Comparison of ENCODE assay signal across 16 cellular contexts in the genomic region with DNA sequence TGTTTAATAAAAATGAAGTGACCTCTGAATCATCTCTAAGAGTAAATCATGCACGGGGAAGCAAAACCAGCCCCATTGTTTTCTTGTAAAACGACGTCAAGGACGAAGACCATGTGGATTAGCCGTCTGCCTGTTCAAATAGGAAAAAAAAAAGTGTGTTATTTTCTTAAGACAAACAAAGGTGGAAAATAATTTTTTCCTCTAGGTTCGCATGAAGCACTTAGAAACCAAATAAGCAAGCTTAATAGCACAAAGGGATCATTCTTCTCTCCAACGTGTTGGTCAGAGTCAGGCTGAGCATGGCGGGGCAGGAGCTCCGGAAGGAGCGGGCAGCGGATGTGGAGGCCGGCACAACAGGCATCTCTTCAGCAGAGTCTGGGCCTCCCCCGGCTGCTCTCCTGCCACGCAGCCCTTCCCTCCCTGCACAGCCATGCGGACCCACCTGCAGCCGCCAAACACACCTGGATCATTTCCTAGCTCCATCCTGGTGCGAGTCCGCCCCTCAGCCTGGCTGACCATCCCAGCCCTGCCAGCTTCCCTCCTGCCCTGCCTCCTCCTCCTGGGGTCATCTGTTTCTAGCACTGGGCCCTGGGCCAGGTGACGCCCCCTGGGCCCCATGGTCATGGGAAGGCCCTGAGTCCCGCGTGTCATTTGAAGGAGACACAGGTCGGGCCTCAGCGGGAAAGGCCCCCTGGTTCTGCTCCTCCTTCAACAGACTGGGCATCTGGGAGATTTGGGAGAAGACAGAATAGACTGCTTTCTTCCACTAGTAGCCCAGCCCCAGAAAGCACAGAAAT. TPM values are rescaled to one million over a fixed set of nuclear protein-coding genes. Genes with fewer than 3 reads are reported as not detected.
DNase-seq lines count a peak whose midpoint lies in the region; ATAC-seq and TF ChIP-seq lines count a peak whose summit lies in the region.
"Had no signal": no experiment of that assay in that cellular context is flagged by ENCODE, and none has a peak within 500 bp of the region (broad histone marks: within the 10 kb centered on the region; RNA-seq: fewer than 3 reads in every experiment).

No MANE protein-coding gene starts in this region.

- peak; percentile 42 for DNase-seq in DMS79 (lab: John Stamatoyannopoulos, UW)
- peak in 1 of 2 experiments; percentile 64 for DNase-seq in SJSA1 (ENCODE audit: low read depth in 1 of 2, low spot score in 2 of 2)
- peak; percentile 24 for DNase-seq in pons (ENCODE audit: low spot score)
- no peak for DNase-seq in chondrocyte (ENCODE audit: low spot score)
- DNase-seq in activated CD8-positive, alpha-beta T cell treated with anti-CD3 and anti-CD28 coated beads, Interleukin-2, amount 10 ng/mL, durations not matched to agents 7 days and 5 days, result no peak
- DNase-seq in retina, result no peak
- DNase-seq: CD4-positive, alpha-beta T cell; NCI-H1105 treated with DMSO at 0.1 percent for 48 hours; NCI-H187 treated with DMSO at 0.1 percent for 48 hours; NCI-H2171 treated with DMSO at 0.1 percent for 48 hours; NCI-H774; SJCRH30 had no signal

- no peak for TF ChIP-seq CTCF in chondrocyte (IDR thresholded peaks at IDR 0.05)

- H3K4me3 ChIP-seq in SJSA1, result no peak overlapping the region
- H3K4me3 ChIP-seq in esophagus (ENCODE audit: low read depth in 1 of 2, low read length in 2 of 2), result no peak overlapping the region
- H3K4me3 ChIP-seq: SJCRH30 had no signal

- H3K27ac ChIP-seq in SJSA1 (peak overlapping the region; percentile 49), esophagus (ENCODE audit: low read depth in 2 of 2, low read length in 1 of 2) (peak overlapping the region; percentile 15 to 22)
- H3K27ac ChIP-seq: RWPE1, SJCRH30 had no signal

- H3K27ac Mint-ChIP-seq in chondrocyte (ENCODE audit: unreplicated experiment), result no peak overlapping the region
- no peak overlapping the region for H3K27ac Mint-ChIP-seq in activated CD8-positive, alpha-beta T cell treated with anti-CD3 and anti-CD28 coated beads, Interleukin-2, amount 10 ng/mL, durations not matched to agents 7 days and 5 days
- H3K27ac Mint-ChIP-seq: CD4-positive, alpha-beta T cell had no signal

- peaks cover 8% of the 10 kb centered on the region for H3K9me3 Mint-ChIP-seq in chondrocyte (ENCODE audit: low read depth)
- no peaks in the 10 kb centered on the region for H3K9me3 Mint-ChIP-seq in activated CD8-positive, alpha-beta T cell treated with anti-CD3 and anti-CD28 coated beads, Interleukin-2, amount 10 ng/mL, durations not matched to agents 7 days and 5 days (ENCODE audit: insufficient read depth)
- H3K9me3 Mint-ChIP-seq: CD4-positive, alpha-beta T cell had no signal

- no peaks in the 10 kb centered on the region for H3K36me3 ChIP-seq in SJSA1
- H3K36me3 ChIP-seq in esophagus (ENCODE audit: control insufficient read depth in 2 of 2, insufficient read depth in 2 of 2, low read length in 1 of 2), result peaks cover 0 to 7% of the 10 kb centered on the region in 2 donors
- H3K36me3 ChIP-seq: SJCRH30 had no signal

- H3K27me3 ChIP-seq in SJSA1 (replicated peaks) (no peaks in the 10 kb centered on the region), esophagus (ENCODE audit: control insufficient read depth in 1 of 2, insufficient read depth in 2 of 2, low read length in 2 of 2) (no peaks in the 10 kb centered on the region)
- H3K27me3 ChIP-seq: SJCRH30 had no signal

- POLR2A ChIA-PET in activated CD8-positive, alpha-beta T cell treated with anti-CD3 and anti-CD28 coated beads, Interleukin-2, amount 10 ng/mL, durations not matched to agents 7 days and 5 days (lab: Charles Lee), result interaction anchor here (0.6 kb wide), 1 partner anchor 183 kb away, joined by 4 read pairs; no protein-coding TSS in a partner anchor

- CTCF ChIA-PET in activated CD8-positive, alpha-beta T cell treated with anti-CD3 and anti-CD28 coated beads, Interleukin-2, amount 10 ng/mL, durations not matched to agents 7 days and 5 days (lab: Charles Lee), result interaction anchor here (1.3 to 1.5 kb wide), 2 partner anchors 183 kb away, joined by 5 to 6 read pairs; no protein-coding TSS in a partner anchor

- no peak overlapping the region for H3K4me3 Mint-ChIP-seq in chondrocyte (ENCODE audit: unreplicated experiment)
- no peak overlapping the region for H3K4me3 Mint-ChIP-seq in activated CD8-positive, alpha-beta T cell treated with anti-CD3 and anti-CD28 coated beads, Interleukin-2, amount 10 ng/mL, durations not matched to agents 7 days and 5 days
- H3K4me3 Mint-ChIP-seq: CD4-positive, alpha-beta T cell had no signal

- ATAC-seq in activated CD8-positive, alpha-beta T cell treated with anti-CD3 and anti-CD28 coated beads, Interleukin-2, amount 10 ng/mL, durations not matched to agents 7 days and 5 days, result no peak
- ATAC-seq in HG03175 (IDR thresholded peaks at IDR 0.05; ENCODE audit: unreplicated experiment), result no peak

- 75% methylated on average over 23 of the region's 23 CpGs for WGBS in esophagus, 2 donors

- peaks cover 41% of the 10 kb centered on the region for H3K4me1 Mint-ChIP-seq in chondrocyte (ENCODE audit: low read depth)
- peaks cover 16% of the 10 kb centered on the region for H3K4me1 Mint-ChIP-seq in activated CD8-positive, alpha-beta T cell treated with anti-CD3 and anti-CD28 coated beads, Interleukin-2, amount 10 ng/mL, durations not matched to agents 7 days and 5 days (ENCODE audit: low read depth)

- H3K27me3 Mint-ChIP-seq in chondrocyte (ENCODE audit: low read depth), result no peaks in the 10 kb centered on the region
- peaks cover 13% of the 10 kb centered on the region for H3K27me3 Mint-ChIP-seq in activated CD8-positive, alpha-beta T cell treated with anti-CD3 and anti-CD28 coated beads, Interleukin-2, amount 10 ng/mL, durations not matched to agents 7 days and 5 days (ENCODE audit: low read depth)

- H3K4me1 ChIP-seq in SJSA1 (replicated peaks) (peaks cover 39% of the 10 kb centered on the region), esophagus (ENCODE audit: control insufficient read depth in 2 of 2, insufficient read depth in 2 of 2, low read length in 1 of 2) (peaks cover 0 to 10% of the 10 kb centered on the region in 2 donors)
- H3K4me1 ChIP-seq: SJCRH30 had no signal

- H3K9me3 ChIP-seq in SJSA1 (replicated peaks), result 0 out of 2 replicates have a peak, but pooled peaks cover 3% of the 10 kb centered on the region
- no peaks in the 10 kb centered on the region for H3K9me3 ChIP-seq in esophagus (ENCODE audit: control insufficient read depth in 2 of 2, insufficient read depth in 1 of 2, low read depth in 1 of 2, low read length in 1 of 2)
- H3K9me3 ChIP-seq: SJCRH30 had no signal

- H3K36me3 Mint-ChIP-seq in chondrocyte (ENCODE audit: low read depth), result no peaks in the 10 kb centered on the region
- H3K36me3 Mint-ChIP-seq in activated CD8-positive, alpha-beta T cell treated with anti-CD3 and anti-CD28 coated beads, Interleukin-2, amount 10 ng/mL, durations not matched to agents 7 days and 5 days (ENCODE audit: low read depth), result peaks cover 32% of the 10 kb centered on the region

RNA-seq across cellular contexts. Expression of a gene that starts 40.2 kb away (rescaled TPM):
- 6.6 and 9.1 TPM in 2 replicates for total RNA-seq in SJSA1 (2014; rRNA removed; shearing (Covaris generic))
- polyA plus RNA-seq in esophagus, result 10 to 100 TPM; 17.3 to 25.4 TPM
- 1.2 to 2.6 TPM (median 2.1 TPM) in 3 replicates for total RNA-seq in chondrocyte
- 100 to 1,000 TPM; 563 to 584 TPM for total RNA-seq in activated CD8-positive, alpha-beta T cell treated with anti-CD3 and anti-CD28 coated beads, Interleukin-2, amount 10 ng/mL, durations not matched to agents 7 days and 5 days
- total RNA-seq: SJCRH30 had no signal

RNA-seq across cellular contexts. Expression of a gene that starts 41.7 kb away (rescaled TPM):
- total RNA-seq in SJSA1 (2014; rRNA removed; shearing (Covaris generic)), result not detected in 2 replicates
- polyA plus RNA-seq in esophagus, result 10 to 100 TPM; 29.5 to 66.6 TPM
- 0.12 TPM in 1 of 3 replicates, not detected in the others for total RNA-seq in chondrocyte
- not detected for total RNA-seq in activated CD8-positive, alpha-beta T cell treated with anti-CD3 and anti-CD28 coated beads, Interleukin-2, amount 10 ng/mL, durations not matched to agents 7 days and 5 days
- total RNA-seq: CD4-positive, alpha-beta T cell; NCI-H460; SJCRH30 had no signal

Comparison
In these comparisons a context has a peak if more than half of its experiments do, and no peak if none do; other contexts are left out.
1. DNase-seq: peak in DMS79 (single experiment) and pons (single experiment); none in chondrocyte (single experiment), activated CD8-positive, alpha-beta T cell treated with anti-CD3 and anti-CD28 coated beads, Interleukin-2, amount 10 ng/mL, durations not matched to agents 7 days and 5 days (single experiment) and retina (single experiment).
2. RNA of a gene that starts 40.2 kb away (total RNA-seq): 563 to 584 TPM in activated CD8-positive, alpha-beta T cell treated with anti-CD3 and anti-CD28 coated beads, Interleukin-2, amount 10 ng/mL, durations not matched to agents 7 days and 5 days; 6.6 to 9.1 TPM in SJSA1 and 1.2 to 2.6 TPM in chondrocyte; every median in the first group is over 10 times any median in the second.